ENCODE assay signal across 33 cellular contexts in genomic region chr2:111634995-111635538, GRCh38.
DNase-seq lines count a peak whose midpoint lies in the region; ATAC-seq and TF ChIP-seq lines count a peak whose summit lies in the region.
"Had no signal": no experiment of that assay in that cellular context is flagged by ENCODE, and none has a peak within 500 bp of the region (broad histone marks: within the 10 kb centered on the region; RNA-seq: fewer than 3 reads in every experiment).

No MANE protein-coding gene starts in this region.

- no peaks in the 10 kb centered on the region for H3K9me2 ChIP-seq in HCT116 (ENCODE audit: insufficient read depth)

- no peak overlapping the region for H3K9ac ChIP-seq in HCT116 (ENCODE audit: low read length)
- H3K9ac ChIP-seq: KMS-11 had no signal

- peak; percentile 47; the same call in 1 of the 2 replicates for ATAC-seq in HCT116
- ATAC-seq in central memory CD8-positive, alpha-beta T cell (replicated peaks; ENCODE audit: extremely low read depth, poor library complexity, severe bottlenecking), result no peak
- ATAC-seq in GM19463 (IDR thresholded peaks at IDR 0.05; ENCODE audit: unreplicated experiment), result no peak
- no peak for ATAC-seq in GM21447 (IDR thresholded peaks at IDR 0.05; ENCODE audit: unreplicated experiment)
- ATAC-seq: activated CD4-positive, alpha-beta T cell treated with anti-CD3 and anti-CD28 coated beads for 36 hours; esophagus mucosa; left lobe of liver; pancreas had no signal

- H3K9me3 Mint-ChIP-seq in central memory CD8-positive, alpha-beta T cell, result no peaks in the 10 kb centered on the region

- POLR2A ChIA-PET in HCT116 (lab: Charles Lee), result no interaction called here

- H3K36me3 ChIP-seq in HCT116 (ENCODE audit: control insufficient read depth in 1 of 2, insufficient read depth in 2 of 2, low read length in 2 of 2), result no peaks in the 10 kb centered on the region
- H3K36me3 ChIP-seq in MG63, result no peaks in the 10 kb centered on the region
- H3K36me3 ChIP-seq: pancreas, Peyer's patch had no signal

- no peak overlapping the region for H2AFZ ChIP-seq in HCT116 (ENCODE audit: low read depth, low read length, poor library complexity, severe bottlenecking)

- H3K27me3 ChIP-seq in HCT116 (ENCODE audit: insufficient read depth, low read length), result no peaks in the 10 kb centered on the region
- no peaks in the 10 kb centered on the region for H3K27me3 ChIP-seq in MG63
- H3K27me3 ChIP-seq: pancreas, Peyer's patch had no signal

- no peaks in the 10 kb centered on the region for H3K79me2 ChIP-seq in HCT116 (ENCODE audit: insufficient read depth, low read length)

- TF ChIP-seq RAD21 in HCT116 (IDR thresholded peaks at IDR 0.05; ENCODE audit: low read depth), result no peak

- no peak overlapping the region for H3K4me3 ChIP-seq in HCT116 (replicated peaks in 1 of 2; ENCODE audit: low read depth in 1 of 2, low read length in 2 of 2)
- H3K4me3 ChIP-seq in MG63, result no peak overlapping the region
- H3K4me3 ChIP-seq: pancreas, Peyer's patch had no signal

- CTCF ChIA-PET in HCT116 (lab: Charles Lee), result no interaction called here

- no peaks in the 10 kb centered on the region for H3K4me1 ChIP-seq in HCT116 (ENCODE audit: control insufficient read depth in 1 of 2, insufficient read depth in 2 of 2, low read length in 2 of 2)
- H3K4me1 ChIP-seq: pancreas had no signal

- peaks cover 0 to under 1% of the 10 kb centered on the region in 2 experiments; a peak in 1 of 4 replicates for H3K9me3 ChIP-seq in HCT116 (ENCODE audit: control insufficient read depth in 1 of 2, insufficient read depth in 1 of 2, low read depth in 1 of 2, low read length in 2 of 2)
- peaks cover 8% of the 10 kb centered on the region for H3K9me3 ChIP-seq in MG63
- H3K9me3 ChIP-seq: pancreas had no signal

- no peak overlapping the region for H3K27ac ChIP-seq in HCT116 (ENCODE audit: low read depth, low read length)
- H3K27ac ChIP-seq: KMS-11, pancreas, Peyer's patch had no signal

- BruUV-seq in HCT116 (replicated peaks; lab: Mats Ljungman, UMichigan), result no TSS peak

- RAD21 ChIA-PET in HCT116 (lab: Charles Lee; ENCODE audit: low non-redundant PET in 1 of 2, low total read pairs in 2 of 2, uncharacterized antibody in 2 of 2, unreplicated experiment in 2 of 2), result no interaction called here

- no peak for TF ChIP-seq POLR2A in HCT116 (IDR thresholded peaks at IDR 0.05; ENCODE audit: borderline replicate concordance, extremely low read depth, insufficient read depth, insufficient read length)

- H3K27me3 Mint-ChIP-seq in central memory CD8-positive, alpha-beta T cell, result no peaks in the 10 kb centered on the region
- H3K27me3 Mint-ChIP-seq: CD4-positive, CD25-positive, alpha-beta regulatory T cell had no signal

- no peaks in the 10 kb centered on the region for H4K20me1 ChIP-seq in HCT116 (ENCODE audit: insufficient read depth)

- no peak for TF ChIP-seq CTCF in HCT116 (IDR thresholded peaks at IDR 0.05 in 2 of 3, conservative IDR thresholded peaks at IDR 0.05 in 1 of 3; ENCODE audit: borderline replicate concordance in 1 of 3, insufficient read depth in 1 of 3, low read depth in 2 of 3, low read length in 2 of 3)

- peaks cover 17% of the 10 kb centered on the region for H3K4me1 Mint-ChIP-seq in central memory CD8-positive, alpha-beta T cell
- H3K4me1 Mint-ChIP-seq: memory B cell had no signal

- DNase-seq in HCT116 (ENCODE audit: low read depth, low spot score) (no peak), MG63 (peak; percentile 12), hepatic stellate cell (ENCODE audit: low spot score) (peak; percentile 46), DMS 273 (lab: John Stamatoyannopoulos, UW; ENCODE audit: unreplicated experiment) (no peak)
- no peak for DNase-seq in central memory CD8-positive, alpha-beta T cell (ENCODE audit: low spot score in 2 of 2)
- DNase-seq: activated CD4-positive, alpha-beta T cell treated with anti-CD3 and anti-CD28 coated beads for 36 hours; activated CD8-positive, alpha-beta memory T cell treated with anti-CD3 and anti-CD28 coated beads for 24 hours; activated T-cell treated with anti-CD3 and anti-CD28 coated beads for 4 hours; Calu3; CD4-positive, CD25-positive, alpha-beta regulatory T cell; central memory CD4-positive, alpha-beta T cell; DMS79 treated with DMSO at 0.1 percent for 48 hours; glutamatergic neuron; GOT3; NCI-H1436; NCI-H2081; NCI-H345; NCI-H82; pancreas; Peyer's patch; SHP77 treated with DMSO at 0.1 percent for 48 hours; small intestine; stimulated activated naive B cell treated with anti-CD40 and anti-IgM and Interleukin-4, amounts not matched to agents 10 μg/mL and 1 μg/mL and 100 μg/mL, for 72 hours; substantia nigra; SW 1271; trophoblast cell had no signal

- no peaks in the 10 kb centered on the region for H3K36me3 Mint-ChIP-seq in central memory CD8-positive, alpha-beta T cell (ENCODE audit: insufficient read depth)

- intact Hi-C loops in HCT116 (cut with micrococcal nuclease), result no loop called here

- peak overlapping the region; percentile 69 for H3K27ac Mint-ChIP-seq in central memory CD8-positive, alpha-beta T cell (ENCODE audit: low read depth)
- H3K27ac Mint-ChIP-seq: activated CD4-positive, alpha-beta T cell treated with anti-CD3 and anti-CD28 coated beads for 36 hours; memory B cell; stimulated activated naive B cell treated with anti-CD40 and anti-IgM and Interleukin-4, amounts not matched to agents 10 μg/mL and 1 μg/mL and 100 μg/mL, for 72 hours had no signal

- H3K4me2 ChIP-seq in HCT116 (ENCODE audit: low read length), result no peak overlapping the region
- H3K4me2 ChIP-seq: KMS-11 had no signal

- H3K4me3 Mint-ChIP-seq in central memory CD8-positive, alpha-beta T cell, result no peak overlapping the region
- H3K4me3 Mint-ChIP-seq: activated CD4-positive, alpha-beta T cell treated with anti-CD3 and anti-CD28 coated beads for 36 hours; CD4-positive, CD25-positive, alpha-beta regulatory T cell; memory B cell; neural crest cell; stimulated activated naive B cell treated with anti-CD40 and anti-IgM and Interleukin-4, amounts not matched to agents 10 μg/mL and 1 μg/mL and 100 μg/mL, for 72 hours had no signal

TF ChIP-seq in HCT116, 20 proteins besides CTCF, POLR2A, EP300 and RAD21:
- TF ChIP-seq YY1 (IDR thresholded peaks at IDR 0.05; ENCODE audit: extremely low read depth, insufficient replicate concordance, low read depth, low read length) (no peak), SRF (IDR thresholded peaks at IDR 0.05; ENCODE audit: low read depth) (no peak)
- TF ChIP-seq, protein P1, sequence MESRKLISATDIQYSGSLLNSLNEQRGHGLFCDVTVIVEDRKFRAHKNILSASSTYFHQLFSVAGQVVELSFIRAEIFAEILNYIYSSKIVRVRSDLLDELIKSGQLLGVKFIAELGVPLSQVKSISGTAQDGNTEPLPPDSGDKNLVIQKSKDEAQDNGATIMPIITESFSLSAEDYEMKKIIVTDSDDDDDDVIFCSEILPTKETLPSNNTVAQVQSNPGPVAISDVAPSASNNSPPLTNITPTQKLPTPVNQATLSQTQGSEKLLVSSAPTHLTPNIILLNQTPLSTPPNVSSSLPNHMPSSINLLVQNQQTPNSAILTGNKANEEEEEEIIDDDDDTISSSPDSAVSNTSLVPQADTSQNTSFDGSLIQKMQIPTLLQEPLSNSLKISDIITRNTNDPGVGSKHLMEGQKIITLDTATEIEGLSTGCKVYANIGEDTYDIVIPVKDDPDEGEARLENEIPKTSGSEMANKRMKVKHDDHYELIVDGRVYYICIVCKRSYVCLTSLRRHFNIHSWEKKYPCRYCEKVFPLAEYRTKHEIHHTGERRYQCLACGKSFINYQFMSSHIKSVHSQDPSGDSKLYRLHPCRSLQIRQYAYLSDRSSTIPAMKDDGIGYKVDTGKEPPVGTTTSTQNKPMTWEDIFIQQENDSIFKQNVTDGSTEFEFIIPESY (IDR thresholded peaks at IDR 0.05; ENCODE audit: extremely low read depth, insufficient replicate concordance, low read length), result no peak

Comparison
In these comparisons a context has a peak if more than half of its experiments do, and no peak if none do; other contexts are left out.
1. DNase-seq: peak in MG63 (single experiment) and hepatic stellate cell (single experiment); none in HCT116 (single experiment), central memory CD8-positive, alpha-beta T cell (0 of 2) and DMS 273 (single experiment).